Comparison of ENCODE assay signal across 9 cellular contexts in genomic region chr7:47392241-47392759, GRCh38.
DNase-seq lines count a peak whose midpoint lies in the region; ATAC-seq and TF ChIP-seq lines count a peak whose summit lies in the region.
"Had no signal": no experiment of that assay in that cellular context is flagged by ENCODE, and none has a peak within 500 bp of the region (broad histone marks: within the 10 kb centered on the region; RNA-seq: fewer than 3 reads in every experiment).

No MANE protein-coding gene starts in this region.

- in situ Hi-C loops in mammary epithelial cell (cut with MboI; ENCODE audit: low sequenced_read_pairs in 2 of 2) = no loop called here

- no peak overlapping the region for H2AFZ ChIP-seq in mammary epithelial cell (ENCODE audit: low read depth, low read length)

- BruUV-seq in mammary epithelial cell (replicated peaks; lab: Mats Ljungman, UMichigan) = no TSS peak

- peak; percentile 68 to 95 (median 92) for DNase-seq in adrenal gland
- DNase-seq in foreskin fibroblast = peak; percentile 52 to 88
- DNase-seq in mucosa of gallbladder (ENCODE audit: low spot score) = peak; percentile 72
- DNase-seq in vagina (ENCODE audit: extremely low spot score in 2 of 2) = no peak
- no peak for DNase-seq in mammary epithelial cell
- DNase-seq in activated CD4-positive, alpha-beta T cell treated with anti-CD3 and anti-CD28 coated beads for 4 hours = no peak
- DNase-seq: NCI-H2029 treated with DMSO at 0.1 percent for 48 hours, OCI-M1 had no signal

- H3K27me3 ChIP-seq in adrenal gland (no peaks in the 10 kb centered on the region), vagina (no peaks in the 10 kb centered on the region), mammary epithelial cell (ENCODE audit: insufficient read depth, low read length) (no peaks in the 10 kb centered on the region)

- TF ChIP-seq POLR2A in adrenal gland (IDR thresholded peaks at IDR 0.05) = peak in 1 of 2 donors; percentile 54
- no peak for TF ChIP-seq POLR2A in vagina (IDR thresholded peaks at IDR 0.05)

- H3K4me2 ChIP-seq in mammary epithelial cell (ENCODE audit: insufficient read depth, low read depth, low read length) = no peak overlapping the region

- H3K4me3 ChIP-seq in adrenal gland (no peak overlapping the region), foreskin fibroblast (ENCODE audit: low read depth in 1 of 2, low read length in 2 of 2) (no peak overlapping the region), vagina (no peak overlapping the region), mammary epithelial cell (replicated peaks in 1 of 3; ENCODE audit: insufficient read depth in 1 of 3, low read depth in 2 of 3, low read length in 3 of 3) (no peak overlapping the region)

- intact Hi-C loops in adrenal gland (cut with DNase I) = no loop called here
- intact Hi-C loops in vagina (cut with DNase I) = no loop called here
- intact Hi-C loops in mammary epithelial cell (cut with micrococcal nuclease) = no loop called here

- 23 to 34% (median 31%) methylated on average over 11 to 17 of the region's 17 CpGs for WGBS in adrenal gland, 4 donors
- 100% methylated on average over 6 of the region's 17 CpGs for WGBS in mammary epithelial cell (ENCODE audit: low coverage, missing lambda C conversion rate)

- H3K9me3 ChIP-seq in adrenal gland (replicated peaks in 1 of 3) (no peaks in the 10 kb centered on the region), vagina (no peaks in the 10 kb centered on the region), mammary epithelial cell (replicated peaks; ENCODE audit: insufficient read depth, low read length) (no peaks in the 10 kb centered on the region)

- H3K36me3 ChIP-seq in adrenal gland (replicated peaks in 1 of 2) (peaks cover 0 to 58% of the 10 kb centered on the region in 2 donors), vagina (peaks cover 0 to 13% of the 10 kb centered on the region in 2 donors), mammary epithelial cell (ENCODE audit: insufficient read depth, low read length) (peaks cover 6% of the 10 kb centered on the region)

- H3K4me1 ChIP-seq in adrenal gland (replicated peaks in 1 of 2) (peaks cover 14 to 19% of the 10 kb centered on the region in 2 donors), vagina (no peaks in the 10 kb centered on the region), mammary epithelial cell (ENCODE audit: insufficient read depth, low read length) (no peaks in the 10 kb centered on the region)

- peak overlapping the region in 3 of 5 donors; percentile 43 to 87 (median 63) for H3K27ac ChIP-seq in adrenal gland
- H3K27ac ChIP-seq in vagina = no peak overlapping the region
- no peak overlapping the region for H3K27ac ChIP-seq in mammary epithelial cell (ENCODE audit: insufficient read depth, low read depth, low read length)

- dilution Hi-C loops in mammary epithelial cell (cut with HindIII; ENCODE audit: low sequenced_read_pairs) = no loop called here

- CTCF ChIA-PET in mammary epithelial cell (lab: Charles Lee; ENCODE audit: low non-redundant PET) = no interaction called here

- no peaks in the 10 kb centered on the region for H3K79me2 ChIP-seq in mammary epithelial cell (ENCODE audit: insufficient read depth, low read length)

- no peak overlapping the region for H3K9ac ChIP-seq in mammary epithelial cell (ENCODE audit: insufficient read depth, low read length)

- TF ChIP-seq CTCF in adrenal gland (IDR thresholded peaks at IDR 0.05) = peak; percentile 35 to 78 (median 67)
- peak; percentile 52 for TF ChIP-seq CTCF in foreskin fibroblast (IDR thresholded peaks at IDR 0.05; ENCODE audit: low read depth, low read length)
- TF ChIP-seq CTCF in vagina (IDR thresholded peaks at IDR 0.05) = peak; percentile 10 to 61 (median 25)
- TF ChIP-seq CTCF in mammary epithelial cell (conservative IDR thresholded peaks at IDR 0.05 in 1 of 2, IDR thresholded peaks at IDR 0.05 in 1 of 2; ENCODE audit: extremely low read depth in 1 of 2, insufficient read depth in 1 of 2, low read depth in 1 of 2, low read length in 2 of 2) = no peak

- H4K20me1 ChIP-seq in mammary epithelial cell (ENCODE audit: insufficient read depth, low read length) = no peaks in the 10 kb centered on the region

- ATAC-seq in HG03342 (IDR thresholded peaks at IDR 0.05; ENCODE audit: unreplicated experiment) = no peak

Comparison
In these comparisons a context has a peak if more than half of its experiments do, and no peak if none do; other contexts are left out.
1. DNase-seq: peak in adrenal gland (7 of 7), foreskin fibroblast (2 of 2) and mucosa of gallbladder (single experiment); none in vagina (0 of 2), mammary epithelial cell (single experiment) and activated CD4-positive, alpha-beta T cell treated with anti-CD3 and anti-CD28 coated beads for 4 hours (0 of 2).
2. H3K27ac ChIP-seq: peak in adrenal gland (3 of 5); none in vagina (single experiment) and mammary epithelial cell (single experiment).
3. CTCF ChIP-seq: peak in adrenal gland (6 of 6), foreskin fibroblast (single experiment) and vagina (3 of 3); none in mammary epithelial cell (0 of 2).